Comparison of ENCODE assay signal across 29 cellular contexts in the genomic region with DNA sequence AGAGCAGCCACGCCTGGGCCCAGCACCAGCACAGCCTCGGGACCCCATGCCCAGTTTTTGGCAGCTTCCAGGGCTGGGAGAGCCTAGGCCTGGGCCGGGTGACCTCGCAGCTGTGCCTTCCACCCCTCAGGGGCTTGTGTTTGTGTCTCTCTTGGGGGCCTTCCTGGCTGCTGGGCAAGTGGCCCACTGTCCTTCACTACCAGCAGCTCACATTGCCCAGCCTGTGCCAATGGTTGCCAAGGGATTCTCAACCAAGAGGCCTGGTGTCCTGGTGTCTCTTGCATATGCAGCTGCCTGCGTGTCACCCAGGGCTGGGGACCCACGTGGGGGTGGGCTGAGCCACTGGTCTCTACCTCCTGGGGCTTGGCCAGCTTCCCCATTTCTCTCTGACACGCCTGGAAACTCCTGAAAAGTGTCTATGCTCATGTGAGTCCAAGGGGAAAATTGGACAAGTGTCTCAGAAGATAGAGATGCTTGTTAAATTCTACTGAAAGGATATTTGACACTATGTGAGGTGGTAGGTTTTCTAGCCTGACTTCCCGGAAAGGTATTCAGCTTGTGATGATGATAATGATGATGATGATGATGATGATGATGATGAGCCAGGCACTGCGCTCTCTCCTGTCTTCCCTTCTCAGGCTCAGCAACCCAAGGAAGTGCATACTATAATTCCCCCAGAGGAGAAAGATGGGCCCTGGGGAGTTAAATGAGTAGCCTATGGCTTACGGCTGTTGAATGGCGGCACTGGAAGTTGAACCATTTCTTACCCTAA. TPM values are rescaled to one million over a fixed set of nuclear protein-coding genes. Genes with fewer than 3 reads are reported as not detected.
A peak's percentile ranks its signal among the peaks of the same experiment; 100 is the strongest.
DNase-seq lines count a peak whose midpoint lies in the region; ATAC-seq and TF ChIP-seq lines count a peak whose summit lies in the region.
"Had no signal": no experiment of that assay in that cellular context is flagged by ENCODE, and none has a peak within 500 bp of the region (broad histone marks: within the 10 kb centered on the region; RNA-seq: fewer than 3 reads in every experiment).

No MANE protein-coding gene starts in this region.

- no peaks in the 10 kb centered on the region for H3K36me3 ChIP-seq in upper lobe of right lung
- H3K36me3 ChIP-seq: BLaER1 treated with 17β-estradiol and CSF1 and Interleukin-3, amounts not matched to agents 10 nM and 100 nM had no signal

- H3K27ac ChIP-seq in upper lobe of right lung: no peak overlapping the region
- H3K27ac ChIP-seq: BLaER1 treated with 17β-estradiol and CSF1 and Interleukin-3, amounts not matched to agents 10 nM and 100 nM; PC-9 had no signal

- TF ChIP-seq CTCF in upper lobe of right lung (IDR thresholded peaks at IDR 0.05): no peak

- H3K4me3 ChIP-seq in upper lobe of right lung: no peak overlapping the region
- H3K4me3 ChIP-seq: BLaER1 treated with 17β-estradiol and CSF1 and Interleukin-3, amounts not matched to agents 10 nM and 100 nM; PC-9 had no signal

- DNase-seq in cardiac septum (ENCODE audit: low spot score): peak; percentile 73
- DNase-seq in Right ventricle myocardium inferior (ENCODE audit: missing footprints): no peak
- DNase-seq in NCI-H1092 treated with DMSO at 0.1 percent for 48 hours (lab: John Stamatoyannopoulos, UW): peak; percentile 42
- DNase-seq in myocyte (ENCODE audit: low read depth): peak; percentile 22
- peak; percentile 46 for DNase-seq in upper lobe of right lung
- DNase-seq in SW 1271 (lab: John Stamatoyannopoulos, UW): no peak
- DNase-seq in NK-92 (lab: John Stamatoyannopoulos, UW; ENCODE audit: unreplicated experiment): no peak
- DNase-seq: Caco-2; CD4-positive, alpha-beta T cell; GOT3; HCEC 1CT; IMR-90; KG1; MM.1S; NCI-H1048; NCI-H1436; NCI-H187; NCI-H2081 treated with DMSO at 0.1 percent for 48 hours; NCI-H2171; NCI-H226; NCI-H524; NCI-H748 treated with DMSO at 0.1 percent for 48 hours; PC-9; RPMI8226; SHP77 had no signal

- H3K27me3 ChIP-seq in upper lobe of right lung: peaks cover 24% of the 10 kb centered on the region

- intact Hi-C loops in cardiac septum (cut with DNase I) (no loop called here), Right ventricle myocardium inferior (cut with DNase I) (no loop called here), upper lobe of right lung (cut with DNase I) (no loop called here)

- no peaks in the 10 kb centered on the region for H3K4me1 ChIP-seq in upper lobe of right lung
- H3K4me1 ChIP-seq: Caco-2 had no signal

- no peaks in the 10 kb centered on the region for H3K9me3 ChIP-seq in upper lobe of right lung
- H3K9me3 ChIP-seq: BLaER1 treated with 17β-estradiol and CSF1 and Interleukin-3, amounts not matched to agents 10 nM and 100 nM; Caco-2 had no signal

- ATAC-seq in Right ventricle myocardium inferior (no peak), upper lobe of right lung (no peak), GM21786 (IDR thresholded peaks at IDR 0.05; ENCODE audit: unreplicated experiment) (no peak)

RNA-seq across cellular contexts. Expression of a gene that starts 48.8 kb away (rescaled TPM):
- total RNA-seq in cardiac septum: 8.7 TPM
- total RNA-seq in Right ventricle myocardium inferior: 2.9 TPM
- not detected in 2 replicates for total RNA-seq in myocyte
- polyA plus RNA-seq in myocyte (2012): 0.03 TPM
- total RNA-seq in upper lobe of right lung: not detected
- total RNA-seq: Caco-2, IMR-90, PC-9, SK-MEL-5 had no signal
- polyA plus RNA-seq: AG04450, IMR-90 had no signal

Comparison
In these comparisons a context has a peak if more than half of its experiments do, and no peak if none do; other contexts are left out.
1. DNase-seq: peak in cardiac septum (single experiment), NCI-H1092 treated with DMSO at 0.1 percent for 48 hours (single experiment), myocyte (single experiment) and upper lobe of right lung (single experiment); none in Right ventricle myocardium inferior (single experiment), SW 1271 (0 of 2) and NK-92 (single experiment).